In genomic region chr17:56908061-56908542, GRCh38 we compare ENCODE assay signal across 8 cellular contexts. TPM values are rescaled to one million over a fixed set of nuclear protein-coding genes. Genes with fewer than 3 reads are reported as not detected.
DNase-seq lines count a peak whose midpoint lies in the region; ATAC-seq and TF ChIP-seq lines count a peak whose summit lies in the region.

No MANE protein-coding gene starts in this region.

- H3K4me3 ChIP-seq in effector memory CD4-positive, alpha-beta T cell (ENCODE audit: insufficient read depth, low read depth, low read length, poor library complexity, severe bottlenecking): no peak overlapping the region

- peaks cover 19% of the 10 kb centered on the region for H3K4me1 ChIP-seq in effector memory CD4-positive, alpha-beta T cell (ENCODE audit: control insufficient read depth, insufficient read depth, low read length, poor library complexity, severe bottlenecking)

- DNase-seq in GM10266 (ENCODE audit: extremely low spot score): peak; percentile 63
- peak; percentile 77 for DNase-seq in activated CD4-positive, alpha-beta memory T cell treated with anti-CD3 and anti-CD28 coated beads, Interleukin-2, amount 10 ng/mL, durations not matched to agents 7 days and 5 days
- peak in 1 of 10 donors; percentile 34 for DNase-seq in naive thymus-derived CD8-positive, alpha-beta T cell
- DNase-seq in chondrocyte (ENCODE audit: low spot score): no peak
- DNase-seq in effector memory CD4-positive, alpha-beta T cell: no peak
- DNase-seq in OCI-M2 (lab: John Stamatoyannopoulos, UW; ENCODE audit: unreplicated experiment): no peak

- H3K9me3 ChIP-seq in effector memory CD4-positive, alpha-beta T cell (ENCODE audit: control insufficient read depth, low read length): no peaks in the 10 kb centered on the region

- CTCF ChIA-PET in activated CD4-positive, alpha-beta memory T cell treated with anti-CD3 and anti-CD28 coated beads, Interleukin-2, amount 10 ng/mL, durations not matched to agents 7 days and 5 days (lab: Charles Lee): interaction anchor here (0.8 to 9.9 kb wide), 5 partner anchors 33 to 408 kb away, joined by 3 to 51 read pairs (median 5); no protein-coding TSS in a partner anchor

- no peaks in the 10 kb centered on the region for H3K9me3 Mint-ChIP-seq in activated CD4-positive, alpha-beta memory T cell treated with anti-CD3 and anti-CD28 coated beads, Interleukin-2, amount 10 ng/mL, durations not matched to agents 7 days and 5 days
- H3K9me3 Mint-ChIP-seq in naive thymus-derived CD8-positive, alpha-beta T cell: no peaks in the 10 kb centered on the region
- peaks cover 4% of the 10 kb centered on the region for H3K9me3 Mint-ChIP-seq in chondrocyte (ENCODE audit: low read depth)

- H3K36me3 Mint-ChIP-seq in activated CD4-positive, alpha-beta memory T cell treated with anti-CD3 and anti-CD28 coated beads, Interleukin-2, amount 10 ng/mL, durations not matched to agents 7 days and 5 days (ENCODE audit: low read depth): peaks cover 86% of the 10 kb centered on the region
- peaks cover 13 to 62% (median 23%) of the 10 kb centered on the region in 3 donors for H3K36me3 Mint-ChIP-seq in naive thymus-derived CD8-positive, alpha-beta T cell
- H3K36me3 Mint-ChIP-seq in chondrocyte (ENCODE audit: low read depth): peaks cover 29% of the 10 kb centered on the region

- peak overlapping the region; percentile 26 for H3K4me3 Mint-ChIP-seq in activated CD4-positive, alpha-beta memory T cell treated with anti-CD3 and anti-CD28 coated beads, Interleukin-2, amount 10 ng/mL, durations not matched to agents 7 days and 5 days
- H3K4me3 Mint-ChIP-seq in naive thymus-derived CD8-positive, alpha-beta T cell: peak overlapping the region in 2 of 10 donors; percentile 30 to 74
- no peak overlapping the region for H3K4me3 Mint-ChIP-seq in chondrocyte (ENCODE audit: unreplicated experiment)

- H3K27me3 Mint-ChIP-seq in activated CD4-positive, alpha-beta memory T cell treated with anti-CD3 and anti-CD28 coated beads, Interleukin-2, amount 10 ng/mL, durations not matched to agents 7 days and 5 days: no peaks in the 10 kb centered on the region
- no peaks in the 10 kb centered on the region for H3K27me3 Mint-ChIP-seq in naive thymus-derived CD8-positive, alpha-beta T cell
- no peaks in the 10 kb centered on the region for H3K27me3 Mint-ChIP-seq in chondrocyte (ENCODE audit: low read depth)

- no peak for TF ChIP-seq CTCF in GM10266 (IDR thresholded peaks at IDR 0.05; ENCODE audit: control insufficient read depth, insufficient read depth, low read depth, missing control alignments)
- no peak for TF ChIP-seq CTCF in chondrocyte (IDR thresholded peaks at IDR 0.05)

- peaks cover 41% of the 10 kb centered on the region for H3K36me3 ChIP-seq in effector memory CD4-positive, alpha-beta T cell (ENCODE audit: control insufficient read depth, insufficient read depth, low read length)

- no peak overlapping the region for H3K27ac ChIP-seq in effector memory CD4-positive, alpha-beta T cell (ENCODE audit: insufficient read depth, low read length, poor library complexity, severe bottlenecking)

- no peaks in the 10 kb centered on the region for H3K27me3 ChIP-seq in effector memory CD4-positive, alpha-beta T cell (replicated peaks; ENCODE audit: control insufficient read depth, insufficient read depth, low read length, poor library complexity, severe bottlenecking)

- H3K27ac Mint-ChIP-seq in activated CD4-positive, alpha-beta memory T cell treated with anti-CD3 and anti-CD28 coated beads, Interleukin-2, amount 10 ng/mL, durations not matched to agents 7 days and 5 days: peak overlapping the region; percentile 87
- peak overlapping the region; percentile 50 to 90 (median 76) for H3K27ac Mint-ChIP-seq in naive thymus-derived CD8-positive, alpha-beta T cell
- H3K27ac Mint-ChIP-seq in chondrocyte (ENCODE audit: unreplicated experiment): no peak overlapping the region

- peaks cover 66% of the 10 kb centered on the region for H3K4me1 Mint-ChIP-seq in activated CD4-positive, alpha-beta memory T cell treated with anti-CD3 and anti-CD28 coated beads, Interleukin-2, amount 10 ng/mL, durations not matched to agents 7 days and 5 days
- peaks cover 27 to 66% (median 61%) of the 10 kb centered on the region in 4 donors for H3K4me1 Mint-ChIP-seq in naive thymus-derived CD8-positive, alpha-beta T cell
- H3K4me1 Mint-ChIP-seq in chondrocyte (ENCODE audit: low read depth): peaks cover 21% of the 10 kb centered on the region

- peak; percentile 71 for ATAC-seq in GM21367 (IDR thresholded peaks at IDR 0.05; ENCODE audit: unreplicated experiment)
- ATAC-seq in HG03558 (IDR thresholded peaks at IDR 0.05; ENCODE audit: extremely low read depth, unreplicated experiment): peak; percentile 65
- peak; percentile 49 to 57 for ATAC-seq in naive thymus-derived CD8-positive, alpha-beta T cell

- POLR2A ChIA-PET in activated CD4-positive, alpha-beta memory T cell treated with anti-CD3 and anti-CD28 coated beads, Interleukin-2, amount 10 ng/mL, durations not matched to agents 7 days and 5 days (lab: Charles Lee): interaction anchor here (0.6 to 2.5 kb wide), 5 partner anchors 17 to 53 kb away, joined by 3 to 8 read pairs (median 3); partner anchors contain the start of gene COIL
- POLR2A ChIA-PET in naive thymus-derived CD8-positive, alpha-beta T cell (lab: Charles Lee): no interaction called here

RNA-seq across cellular contexts. Expression of gene TRIM25, which starts 5.7 kb away (rescaled TPM):
- total RNA-seq in activated CD4-positive, alpha-beta memory T cell treated with anti-CD3 and anti-CD28 coated beads, Interleukin-2, amount 10 ng/mL, durations not matched to agents 7 days and 5 days: 100 to 1,000 TPM; 180 to 181 TPM
- 10 to 100 TPM; 59.9 to 63.9 TPM for total RNA-seq in naive thymus-derived CD8-positive, alpha-beta T cell
- polyA plus RNA-seq in naive thymus-derived CD8-positive, alpha-beta T cell: 1 to 10 TPM; 5.1 to 5.4 (median 5.2) TPM
- 19.2 to 31.7 TPM (median 19.6 TPM) in 3 replicates for total RNA-seq in chondrocyte

RNA-seq across cellular contexts. Expression of gene COIL, which starts 52.7 kb away (rescaled TPM):
- total RNA-seq in activated CD4-positive, alpha-beta memory T cell treated with anti-CD3 and anti-CD28 coated beads, Interleukin-2, amount 10 ng/mL, durations not matched to agents 7 days and 5 days: 10 to 100 TPM; 16.2 to 17.2 TPM
- total RNA-seq in naive thymus-derived CD8-positive, alpha-beta T cell: 10 to 100 TPM; 21.6 to 24.2 TPM
- 10 to 100 TPM; 12.0 to 18.8 (median 12.8) TPM for polyA plus RNA-seq in naive thymus-derived CD8-positive, alpha-beta T cell
- 11.2 to 13.4 TPM (median 12.2 TPM) in 3 replicates for total RNA-seq in chondrocyte

Comparison
In these comparisons a context has a peak if more than half of its experiments do, and no peak if none do; other contexts are left out.
1. DNase-seq: peak in GM10266 (single experiment) and activated CD4-positive, alpha-beta memory T cell treated with anti-CD3 and anti-CD28 coated beads, Interleukin-2, amount 10 ng/mL, durations not matched to agents 7 days and 5 days (single experiment); none in chondrocyte (single experiment), effector memory CD4-positive, alpha-beta T cell (0 of 3) and OCI-M2 (single experiment).
2. Peak in every context shown above with its lines, with median percentiles within 50 percentile points of each other: ATAC-seq.